In genomic region chr12:3872800-3873636, GRCh38 we compare ENCODE assay signal across 8 cellular contexts. TPM values are rescaled to one million over a fixed set of nuclear protein-coding genes. Genes with fewer than 3 reads are reported as not detected.
A peak's percentile ranks its signal among the peaks of the same experiment; 100 is the strongest.
DNase-seq lines count a peak whose midpoint lies in the region; ATAC-seq and TF ChIP-seq lines count a peak whose summit lies in the region.

A gene with protein sequence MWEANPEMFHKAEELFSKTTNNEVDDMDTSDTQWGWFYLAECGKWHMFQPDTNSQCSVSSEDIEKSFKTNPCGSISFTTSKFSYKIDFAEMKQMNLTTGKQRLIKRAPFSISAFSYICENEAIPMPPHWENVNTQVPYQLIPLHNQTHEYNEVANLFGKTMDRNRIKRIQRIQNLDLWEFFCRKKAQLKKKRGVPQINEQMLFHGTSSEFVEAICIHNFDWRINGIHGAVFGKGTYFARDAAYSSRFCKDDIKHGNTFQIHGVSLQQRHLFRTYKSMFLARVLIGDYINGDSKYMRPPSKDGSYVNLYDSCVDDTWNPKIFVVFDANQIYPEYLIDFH (minus strand): TSS chr12:3873399. CDS start chr12:3873229, 170 bp downstream.

- H3K4me3 Mint-ChIP-seq in activated naive CD4-positive, alpha-beta T cell treated with anti-CD3 and anti-CD28 coated beads, Interleukin-2, amount 10 ng/mL, durations not matched to agents 7 days and 5 days = peak within 1 kb of the TSS; percentile 88

- peaks cover 11% of the 10 kb centered on the region for H3K9me3 Mint-ChIP-seq in activated naive CD4-positive, alpha-beta T cell treated with anti-CD3 and anti-CD28 coated beads, Interleukin-2, amount 10 ng/mL, durations not matched to agents 7 days and 5 days

- peak within 1 kb of the TSS; percentile 90 for H3K9ac ChIP-seq in SK-N-MC (ENCODE audit: insufficient read length)

- peak within 1 kb of the TSS; percentile 97 for H3K27ac Mint-ChIP-seq in activated naive CD4-positive, alpha-beta T cell treated with anti-CD3 and anti-CD28 coated beads, Interleukin-2, amount 10 ng/mL, durations not matched to agents 7 days and 5 days

- peak within 1 kb of the TSS; percentile 70 for H3K4me3 ChIP-seq in HFF-Myc (replicated peaks; ENCODE audit: low read depth, low read length)
- H3K4me3 ChIP-seq in SK-N-MC = peak within 1 kb of the TSS; percentile 98
- H3K4me3 ChIP-seq in gastroesophageal sphincter = peak within 1 kb of the TSS; percentile 54 to 72

- CTCF ChIA-PET in activated naive CD4-positive, alpha-beta T cell treated with anti-CD3 and anti-CD28 coated beads, Interleukin-2, amount 10 ng/mL, durations not matched to agents 7 days and 5 days (lab: Charles Lee) = interaction anchor here (0.7 to 1.3 kb wide), 4 partner anchors 10 to 404 kb away, joined by 3 to 4 read pairs (median 4); no protein-coding TSS in a partner anchor

- H3K36me3 ChIP-seq in SK-N-MC (ENCODE audit: insufficient read depth, low read length) = no peaks in the 10 kb centered on the region
- H3K36me3 ChIP-seq in gastroesophageal sphincter = no peaks in the 10 kb centered on the region

- peaks cover 4 to 37% (median 9%) of the 10 kb centered on the region in 3 donors for H3K4me1 ChIP-seq in gastroesophageal sphincter

- peaks cover 52% of the 10 kb centered on the region for H3K4me1 Mint-ChIP-seq in activated naive CD4-positive, alpha-beta T cell treated with anti-CD3 and anti-CD28 coated beads, Interleukin-2, amount 10 ng/mL, durations not matched to agents 7 days and 5 days

- peak; percentile 96 for DNase-seq in GM03348 (ENCODE audit: low spot score)
- DNase-seq in HFF-Myc (ENCODE audit: extremely low read depth, low read depth) = peak; percentile 76
- peak; percentile 98 for DNase-seq in NAMALWA (ENCODE audit: low spot score)
- DNase-seq in SK-N-MC (ENCODE audit: low read depth, low spot score) = peak; percentile 82
- DNase-seq in activated naive CD4-positive, alpha-beta T cell treated with anti-CD3 and anti-CD28 coated beads, Interleukin-2, amount 10 ng/mL, durations not matched to agents 7 days and 5 days = peak; percentile 99
- peak; percentile 61 to 99 (median 96) for DNase-seq in nucleus accumbens (lab: John Stamatoyannopoulos, UW)

- TF ChIP-seq CTCF in HFF-Myc (IDR thresholded peaks at IDR 0.05; ENCODE audit: low read depth, low read length, missing control alignments) (no peak), gastroesophageal sphincter (IDR thresholded peaks at IDR 0.05) (no peak)

- H3K36me3 Mint-ChIP-seq in activated naive CD4-positive, alpha-beta T cell treated with anti-CD3 and anti-CD28 coated beads, Interleukin-2, amount 10 ng/mL, durations not matched to agents 7 days and 5 days = peaks cover 22% of the 10 kb centered on the region

- peak; percentile 100 for ATAC-seq in gastroesophageal sphincter

- no peak for TF ChIP-seq EP300 in gastroesophageal sphincter (IDR thresholded peaks at IDR 0.05)

- H3K27me3 ChIP-seq in gastroesophageal sphincter = peaks cover 14% of the 10 kb centered on the region

- H3K27ac ChIP-seq in SK-N-MC (peak within 1 kb of the TSS; percentile 92), gastroesophageal sphincter (peak within 1 kb of the TSS; percentile 77 to 92 (median 88)), temporal lobe (ENCODE audit: low read depth, low read length) (peak within 1 kb of the TSS; percentile 76)

- H3K27me3 Mint-ChIP-seq in activated naive CD4-positive, alpha-beta T cell treated with anti-CD3 and anti-CD28 coated beads, Interleukin-2, amount 10 ng/mL, durations not matched to agents 7 days and 5 days = no peaks in the 10 kb centered on the region

- peak; percentile 16 to 29 for TF ChIP-seq POLR2A in gastroesophageal sphincter (IDR thresholded peaks at IDR 0.05)

- H3K9me3 ChIP-seq in SK-N-MC (ENCODE audit: low read depth, low read length) (no peaks in the 10 kb centered on the region), gastroesophageal sphincter (no peaks in the 10 kb centered on the region)

- 0% methylated on average over 17 to 28 of the region's 55 CpGs for WGBS in gastroesophageal sphincter (ENCODE audit: low coverage in 1 of 2), 2 donors

RNA-seq across cellular contexts. Expression of the gene that starts here (rescaled TPM):
- total RNA-seq in gastroesophageal sphincter (1 to 10 TPM; 3.9 to 10.0 (median 6.2) TPM), temporal lobe (14.3 TPM)

Comparison
In these comparisons a context has a peak if more than half of its experiments do, and no peak if none do; other contexts are left out.
1. Peak in every context shown above with its lines: DNase-seq, ATAC-seq, H3K4me3 ChIP-seq and H3K27ac ChIP-seq.